8 cellular contexts compared by ENCODE assay signal in genomic region chr3:107208100-107208499, GRCh38.
A peak's percentile ranks its signal among the peaks of the same experiment; 100 is the strongest.
DNase-seq lines count a peak whose midpoint lies in the region; ATAC-seq and TF ChIP-seq lines count a peak whose summit lies in the region.

No MANE protein-coding gene starts in this region.

- ATAC-seq in mucosa of descending colon, result peak; percentile 60
- ATAC-seq in GM21723 (IDR thresholded peaks at IDR 0.05; ENCODE audit: unreplicated experiment), result no peak
- no peak for ATAC-seq in GM21360 (IDR thresholded peaks at IDR 0.05; ENCODE audit: unreplicated experiment)

- no peaks in the 10 kb centered on the region for H3K4me1 ChIP-seq in mucosa of descending colon (ENCODE audit: low read depth)

- no peaks in the 10 kb centered on the region for H3K9me3 ChIP-seq in mucosa of descending colon

- H3K27me3 Mint-ChIP-seq in activated T-cell treated with anti-CD3 and anti-CD28 coated beads, Interleukin-2, amount 50 U/mL, for 24 hours, result peaks cover 5% of the 10 kb centered on the region

- DNase-seq in AG20443 (ENCODE audit: low spot score) (peak; percentile 87), NCI-H1694 (lab: John Stamatoyannopoulos, UW) (peak; percentile 48), dermis blood vessel endothelial cell (peak; percentile 94), mucosa of descending colon (peak in 1 of 3 donors; percentile 25)
- no peak for DNase-seq in activated T-cell treated with anti-CD3 and anti-CD28 coated beads, Interleukin-2, amount 50 U/mL, for 1 hour
- DNase-seq in activated T-cell treated with anti-CD3 and anti-CD28 coated beads, Interleukin-2, amount 50 U/mL, for 24 hours, result no peak

- no peaks in the 10 kb centered on the region for H3K36me3 ChIP-seq in mucosa of descending colon (ENCODE audit: low read depth)

- intact Hi-C loops in mucosa of descending colon (cut with DNase I, micrococcal nuclease), result no loop called here

- H3K27ac Mint-ChIP-seq in activated T-cell treated with anti-CD3 and anti-CD28 coated beads, Interleukin-2, amount 50 U/mL, for 24 hours, result no peak overlapping the region

- no peaks in the 10 kb centered on the region for H3K36me3 Mint-ChIP-seq in activated T-cell treated with anti-CD3 and anti-CD28 coated beads, Interleukin-2, amount 50 U/mL, for 24 hours (ENCODE audit: low read depth)

- no peaks in the 10 kb centered on the region for H3K9me3 Mint-ChIP-seq in activated T-cell treated with anti-CD3 and anti-CD28 coated beads, Interleukin-2, amount 50 U/mL, for 24 hours

- H3K4me1 Mint-ChIP-seq in activated T-cell treated with anti-CD3 and anti-CD28 coated beads, Interleukin-2, amount 50 U/mL, for 24 hours (ENCODE audit: low read depth), result peaks cover 8% of the 10 kb centered on the region

- no peak for TF ChIP-seq CTCF in mucosa of descending colon (IDR thresholded peaks at IDR 0.05)

- no peak overlapping the region for H3K4me3 ChIP-seq in mucosa of descending colon

- H3K4me3 Mint-ChIP-seq in activated T-cell treated with anti-CD3 and anti-CD28 coated beads, Interleukin-2, amount 50 U/mL, for 24 hours, result no peak overlapping the region

Comparison
In these comparisons a context has a peak if more than half of its experiments do, and no peak if none do; other contexts are left out.
1. DNase-seq: peak in AG20443 (single experiment), NCI-H1694 (single experiment) and dermis blood vessel endothelial cell (single experiment); none in activated T-cell treated with anti-CD3 and anti-CD28 coated beads, Interleukin-2, amount 50 U/mL, for 1 hour (single experiment) and activated T-cell treated with anti-CD3 and anti-CD28 coated beads, Interleukin-2, amount 50 U/mL, for 24 hours (single experiment).